In genomic region chr17:49747632-49748031, GRCh38 we compare ENCODE assay signal across 16 cellular contexts. TPM values are rescaled to one million over a fixed set of nuclear protein-coding genes. Genes with fewer than 3 reads are reported as not detected.
A peak's percentile ranks its signal among the peaks of the same experiment; 100 is the strongest.
DNase-seq lines count a peak whose midpoint lies in the region; ATAC-seq and TF ChIP-seq lines count a peak whose summit lies in the region.
"Had no signal": no experiment of that assay in that cellular context is flagged by ENCODE, and none has a peak within 500 bp of the region (broad histone marks: within the 10 kb centered on the region; RNA-seq: fewer than 3 reads in every experiment).

No MANE protein-coding gene starts in this region.

- no peak overlapping the region for H4K8ac ChIP-seq in mesenchymal stem cell (ENCODE audit: low read length)

- H3K9me3 Mint-ChIP-seq in T-helper 1 cell treated with Interleukin-12 subunit alpha and Interleukin-12 subunit beta and Interleukin-4 antibody, amounts not matched to agents 30 μg/mL and 1 μg/mL, for 36 hours: peaks cover 5% of the 10 kb centered on the region
- H3K9me3 Mint-ChIP-seq in activated naive CD8-positive, alpha-beta T cell treated with anti-CD3 and anti-CD28 coated beads for 36 hours: no peaks in the 10 kb centered on the region
- H3K9me3 Mint-ChIP-seq in naive thymus-derived CD8-positive, alpha-beta T cell: peaks cover 0 to 2% (median 0%) of the 10 kb centered on the region in 9 donors

- 92% methylated on average over 1 of the region's 1 CpG for WGBS in mesenchymal stem cell

- H3K14ac ChIP-seq in mesenchymal stem cell (ENCODE audit: low read length in 2 of 2): no peak overlapping the region

- no peaks in the 10 kb centered on the region for H3K36me3 ChIP-seq in mesenchymal stem cell (ENCODE audit: control insufficient read depth in 1 of 2, insufficient read depth in 2 of 2, low read depth in 1 of 2, low read length in 2 of 2)
- H3K36me3 ChIP-seq in left lung: no peaks in the 10 kb centered on the region
- H3K36me3 ChIP-seq: adrenal gland had no signal

- H3K27ac ChIP-seq in mesenchymal stem cell (ENCODE audit: low read length, poor library complexity, severe bottlenecking) (no peak overlapping the region), left lung (peak overlapping the region in 1 of 2 donors; percentile 37)
- H3K27ac ChIP-seq: 22Rv1 had no signal

- H3K23ac ChIP-seq in mesenchymal stem cell (ENCODE audit: low read length in 2 of 2): no peak overlapping the region

- intact Hi-C loops in left lung (cut with DNase I): no loop called here

- no peak overlapping the region for H3K4ac ChIP-seq in mesenchymal stem cell (ENCODE audit: low read depth in 1 of 2, low read length in 2 of 2)

- H4K91ac ChIP-seq in mesenchymal stem cell (ENCODE audit: low read length): no peak overlapping the region

- peak overlapping the region; percentile 88 for H3K27ac Mint-ChIP-seq in T-helper 1 cell treated with Interleukin-12 subunit alpha and Interleukin-12 subunit beta and Interleukin-4 antibody, amounts not matched to agents 30 μg/mL and 1 μg/mL, for 36 hours
- peak overlapping the region; percentile 97 for H3K27ac Mint-ChIP-seq in activated naive CD8-positive, alpha-beta T cell treated with anti-CD3 and anti-CD28 coated beads for 36 hours
- peak overlapping the region; percentile 94 to 100 (median 96) for H3K27ac Mint-ChIP-seq in naive thymus-derived CD8-positive, alpha-beta T cell

- no peak for TF ChIP-seq CTCF in left lung (IDR thresholded peaks at IDR 0.05)

- H3K4me3 ChIP-seq in Jurkat, Clone E6-1 (ENCODE audit: low read length): peak overlapping the region; percentile 32
- H3K4me3 ChIP-seq in mesenchymal stem cell (ENCODE audit: insufficient read depth in 1 of 2, low read depth in 1 of 2, low read length in 2 of 2): no peak overlapping the region
- H3K4me3 ChIP-seq in left lung: no peak overlapping the region
- H3K4me3 ChIP-seq: adrenal gland had no signal

- POLR2A ChIA-PET in naive thymus-derived CD8-positive, alpha-beta T cell (lab: Charles Lee): interaction anchor here (2.1 to 7.3 kb wide), 6 partner anchors 9 to 41 kb away, joined by 9 to 207 read pairs (median 22); partner anchors contain the start of genes FAM117A, KAT7 and SLC35B1

- no peak overlapping the region for H3K18ac ChIP-seq in mesenchymal stem cell (ENCODE audit: low read depth in 1 of 2, low read length in 2 of 2)

- peak in 1 of 2 donors; percentile 2 for ATAC-seq in naive thymus-derived CD8-positive, alpha-beta T cell
- ATAC-seq in left lung: no peak
- ATAC-seq: sciatic nerve had no signal

- H2AFZ ChIP-seq in mesenchymal stem cell (ENCODE audit: low read depth, low read length): no peak overlapping the region

- DNase-seq in T-helper 1 cell (no peak), NCI-H2227 treated with DMSO at 0.1 percent for 48 hours (lab: John Stamatoyannopoulos, UW) (no peak), mesenchymal stem cell (no peak), left lung (no peak)
- no peak for DNase-seq in Jurkat, Clone E6-1 (ENCODE audit: low read depth, low spot score)
- no peak for DNase-seq in activated naive CD8-positive, alpha-beta T cell treated with anti-CD3 and anti-CD28 coated beads for 36 hours
- DNase-seq in naive thymus-derived CD8-positive, alpha-beta T cell: no peak
- DNase-seq: activated CD4-positive, alpha-beta T cell treated with anti-CD3 and anti-CD28 coated beads for 4 hours; adrenal gland; KG1; left ventricle myocardium superior; NCI-H1694 treated with DMSO at 0.1 percent for 48 hours; NCI-H526 had no signal

- H3K4me1 ChIP-seq in mesenchymal stem cell (ENCODE audit: control insufficient read depth, insufficient read depth, low read depth, low read length): peaks cover 3% of the 10 kb centered on the region
- H3K4me1 ChIP-seq in left lung: peaks cover 7 to 36% of the 10 kb centered on the region in 2 donors

- H3K27me3 ChIP-seq in mesenchymal stem cell (ENCODE audit: control insufficient read depth in 1 of 2, insufficient read depth in 1 of 2, low read length in 2 of 2): no peaks in the 10 kb centered on the region
- no peaks in the 10 kb centered on the region for H3K27me3 ChIP-seq in left lung
- H3K27me3 ChIP-seq: adrenal gland had no signal

- H2BK15ac ChIP-seq in mesenchymal stem cell (ENCODE audit: low read depth, poor library complexity, severe bottlenecking): no peak overlapping the region

- no peak overlapping the region for H2AK5ac ChIP-seq in mesenchymal stem cell (ENCODE audit: low read length, severe bottlenecking)

- H3K79me1 ChIP-seq in mesenchymal stem cell (replicated peaks; ENCODE audit: low read length, poor library complexity, severe bottlenecking): peaks cover 11% of the 10 kb centered on the region

- H3K36me3 Mint-ChIP-seq in T-helper 1 cell treated with Interleukin-12 subunit alpha and Interleukin-12 subunit beta and Interleukin-4 antibody, amounts not matched to agents 30 μg/mL and 1 μg/mL, for 36 hours (ENCODE audit: low read depth): peaks cover 29% of the 10 kb centered on the region
- peaks cover 29% of the 10 kb centered on the region for H3K36me3 Mint-ChIP-seq in activated naive CD8-positive, alpha-beta T cell treated with anti-CD3 and anti-CD28 coated beads for 36 hours
- peaks cover 0 to 19% (median 9%) of the 10 kb centered on the region in 3 donors for H3K36me3 Mint-ChIP-seq in naive thymus-derived CD8-positive, alpha-beta T cell

- no peaks in the 10 kb centered on the region for H3K27me3 Mint-ChIP-seq in T-helper 1 cell treated with Interleukin-12 subunit alpha and Interleukin-12 subunit beta and Interleukin-4 antibody, amounts not matched to agents 30 μg/mL and 1 μg/mL, for 36 hours (ENCODE audit: low read depth)
- H3K27me3 Mint-ChIP-seq in activated naive CD8-positive, alpha-beta T cell treated with anti-CD3 and anti-CD28 coated beads for 36 hours: no peaks in the 10 kb centered on the region
- H3K27me3 Mint-ChIP-seq in naive thymus-derived CD8-positive, alpha-beta T cell: no peaks in the 10 kb centered on the region

- H2BK5ac ChIP-seq in mesenchymal stem cell (ENCODE audit: low read depth, low read length, poor library complexity, severe bottlenecking): no peak overlapping the region

- no peak overlapping the region for H3K4me2 ChIP-seq in mesenchymal stem cell (ENCODE audit: low read length, poor library complexity, severe bottlenecking)

- H3K4me3 Mint-ChIP-seq in T-helper 1 cell treated with Interleukin-12 subunit alpha and Interleukin-12 subunit beta and Interleukin-4 antibody, amounts not matched to agents 30 μg/mL and 1 μg/mL, for 36 hours: peak overlapping the region; percentile 83
- no peak overlapping the region for H3K4me3 Mint-ChIP-seq in activated naive CD8-positive, alpha-beta T cell treated with anti-CD3 and anti-CD28 coated beads for 36 hours
- peak overlapping the region; percentile 51 to 89 (median 81) for H3K4me3 Mint-ChIP-seq in naive thymus-derived CD8-positive, alpha-beta T cell

- H3K9me3 ChIP-seq in mesenchymal stem cell (ENCODE audit: control insufficient read depth, low read length) (no peaks in the 10 kb centered on the region), left lung (no peaks in the 10 kb centered on the region)
- H3K9me3 ChIP-seq: adrenal gland had no signal

- peaks cover 61% of the 10 kb centered on the region for H3K4me1 Mint-ChIP-seq in T-helper 1 cell treated with Interleukin-12 subunit alpha and Interleukin-12 subunit beta and Interleukin-4 antibody, amounts not matched to agents 30 μg/mL and 1 μg/mL, for 36 hours (ENCODE audit: low read depth)
- peaks cover 68% of the 10 kb centered on the region for H3K4me1 Mint-ChIP-seq in activated naive CD8-positive, alpha-beta T cell treated with anti-CD3 and anti-CD28 coated beads for 36 hours
- peaks cover 52 to 94% (median 77%) of the 10 kb centered on the region in 4 donors for H3K4me1 Mint-ChIP-seq in naive thymus-derived CD8-positive, alpha-beta T cell

- H2BK12ac ChIP-seq in mesenchymal stem cell (ENCODE audit: low read length in 2 of 2): no peak overlapping the region

- H3K9ac ChIP-seq in mesenchymal stem cell (ENCODE audit: low read length): no peak overlapping the region

- no peak overlapping the region for H2BK120ac ChIP-seq in mesenchymal stem cell (ENCODE audit: low read depth, low read length)

RNA-seq across cellular contexts. Expression of gene FAM117A, which starts 16.3 kb away (rescaled TPM):
- 30.8 TPM for polyA plus RNA-seq in Jurkat, Clone E6-1 (2012; ENCODE audit: insufficient read depth, insufficient read length)
- 10 to 100 TPM; 16.2 to 16.4 TPM for total RNA-seq in activated naive CD8-positive, alpha-beta T cell treated with anti-CD3 and anti-CD28 coated beads for 36 hours
- 10 to 100 TPM; 84.5 to 90.8 TPM for total RNA-seq in naive thymus-derived CD8-positive, alpha-beta T cell
- 10 to 100 TPM; 36.9 to 53.6 (median 46.7) TPM for polyA plus RNA-seq in naive thymus-derived CD8-positive, alpha-beta T cell
- 6.0 TPM for polyA plus RNA-seq in mesenchymal stem cell (2013, experiment 1 of 2)
- polyA plus RNA-seq in mesenchymal stem cell (2013, experiment 2 of 2): 6.5 TPM
- total RNA-seq in left lung: 10 to 100 TPM; 11.9 to 13.4 TPM

RNA-seq across cellular contexts. Expression of gene SLC35B1, which starts 39.9 kb away (rescaled TPM):
- 95.8 TPM for polyA plus RNA-seq in Jurkat, Clone E6-1 (2012; ENCODE audit: insufficient read depth, insufficient read length)
- total RNA-seq in activated naive CD8-positive, alpha-beta T cell treated with anti-CD3 and anti-CD28 coated beads for 36 hours: 10 to 100 TPM; 58.6 to 63.8 TPM
- 10 to 100 TPM; 38.8 to 39.7 TPM for total RNA-seq in naive thymus-derived CD8-positive, alpha-beta T cell
- 10 to 100 TPM; 20.3 to 27.4 (median 21.8) TPM for polyA plus RNA-seq in naive thymus-derived CD8-positive, alpha-beta T cell
- 58.8 TPM for polyA plus RNA-seq in mesenchymal stem cell (2013, experiment 1 of 2)
- 61.6 TPM for polyA plus RNA-seq in mesenchymal stem cell (2013, experiment 2 of 2)
- total RNA-seq in left lung: 10 to 100 TPM; 48.8 to 74.9 TPM

RNA-seq across cellular contexts. Expression of gene KAT7, which starts 40.8 kb away (rescaled TPM):
- 53.9 TPM for polyA plus RNA-seq in Jurkat, Clone E6-1 (2012; ENCODE audit: insufficient read depth, insufficient read length)
- 10 to 100 TPM; 65.9 to 67.2 TPM for total RNA-seq in activated naive CD8-positive, alpha-beta T cell treated with anti-CD3 and anti-CD28 coated beads for 36 hours
- 100 to 1,000 TPM; 120 TPM for total RNA-seq in naive thymus-derived CD8-positive, alpha-beta T cell
- polyA plus RNA-seq in naive thymus-derived CD8-positive, alpha-beta T cell: 10 to 100 TPM; 34.4 to 51.1 (median 39.2) TPM
- 22.5 TPM for polyA plus RNA-seq in mesenchymal stem cell (2013, experiment 1 of 2)
- polyA plus RNA-seq in mesenchymal stem cell (2013, experiment 2 of 2): 25.7 TPM
- total RNA-seq in left lung: 10 to 100 TPM; 51.3 to 55.4 TPM

Comparison
In these comparisons a context has a peak if more than half of its experiments do, and no peak if none do; other contexts are left out.
1. RNA of gene FAM117A, which starts 16.3 kb away (total RNA-seq): 84.5 to 90.8 TPM in naive thymus-derived CD8-positive, alpha-beta T cell; 16.2 to 16.4 TPM in activated naive CD8-positive, alpha-beta T cell treated with anti-CD3 and anti-CD28 coated beads for 36 hours and 11.9 to 13.4 TPM in left lung; every median in the first group is over 4 times any median in the second.
2. Peak in every context shown above with its lines, with median percentiles within 50 percentile points of each other: H3K27ac Mint-ChIP-seq.